In genomic region chr12:4584281-4584680, GRCh38 we compare ENCODE assay signal across 9 cellular contexts.
"Had no signal": no experiment of that assay in that cellular context is flagged by ENCODE, and none has a peak within 500 bp of the region (broad histone marks: within the 10 kb centered on the region; RNA-seq: fewer than 3 reads in every experiment).

No MANE protein-coding gene starts in this region.

- H3K27ac ChIP-seq: esophagus squamous epithelium, thoracic aorta, upper lobe of left lung had no signal

- H3K27me3 ChIP-seq: upper lobe of left lung had no signal

- H3K4me1 ChIP-seq: esophagus squamous epithelium had no signal

- DNase-seq: activated CD4-positive, alpha-beta T cell treated with anti-CD3 and anti-CD28 coated beads, Interleukin-2, amount 50 U/mL, for 4 hours; effector CD8-positive, alpha-beta T cell; esophagus squamous epithelium; mesenchymal stem cell; mucosa of descending colon; naive B cell; stimulated activated naive B cell treated with anti-CD40 and anti-IgM and Interleukin-4, amounts not matched to agents 10 μg/mL and 1 μg/mL and 100 μg/mL, for 72 hours had no signal

- H3K9me3 ChIP-seq: esophagus squamous epithelium, mucosa of descending colon, thoracic aorta, upper lobe of left lung had no signal

- ATAC-seq: mucosa of descending colon; stimulated activated naive B cell treated with anti-CD40 and anti-IgM and Interleukin-4, amounts not matched to agents 10 μg/mL and 1 μg/mL and 100 μg/mL, for 72 hours had no signal

- H3K4me3 ChIP-seq: esophagus squamous epithelium, mucosa of descending colon, thoracic aorta, upper lobe of left lung had no signal

- H3K36me3 ChIP-seq: esophagus squamous epithelium, thoracic aorta, upper lobe of left lung had no signal
